1 cellular context compared by ENCODE assay signal in the genomic region with DNA sequence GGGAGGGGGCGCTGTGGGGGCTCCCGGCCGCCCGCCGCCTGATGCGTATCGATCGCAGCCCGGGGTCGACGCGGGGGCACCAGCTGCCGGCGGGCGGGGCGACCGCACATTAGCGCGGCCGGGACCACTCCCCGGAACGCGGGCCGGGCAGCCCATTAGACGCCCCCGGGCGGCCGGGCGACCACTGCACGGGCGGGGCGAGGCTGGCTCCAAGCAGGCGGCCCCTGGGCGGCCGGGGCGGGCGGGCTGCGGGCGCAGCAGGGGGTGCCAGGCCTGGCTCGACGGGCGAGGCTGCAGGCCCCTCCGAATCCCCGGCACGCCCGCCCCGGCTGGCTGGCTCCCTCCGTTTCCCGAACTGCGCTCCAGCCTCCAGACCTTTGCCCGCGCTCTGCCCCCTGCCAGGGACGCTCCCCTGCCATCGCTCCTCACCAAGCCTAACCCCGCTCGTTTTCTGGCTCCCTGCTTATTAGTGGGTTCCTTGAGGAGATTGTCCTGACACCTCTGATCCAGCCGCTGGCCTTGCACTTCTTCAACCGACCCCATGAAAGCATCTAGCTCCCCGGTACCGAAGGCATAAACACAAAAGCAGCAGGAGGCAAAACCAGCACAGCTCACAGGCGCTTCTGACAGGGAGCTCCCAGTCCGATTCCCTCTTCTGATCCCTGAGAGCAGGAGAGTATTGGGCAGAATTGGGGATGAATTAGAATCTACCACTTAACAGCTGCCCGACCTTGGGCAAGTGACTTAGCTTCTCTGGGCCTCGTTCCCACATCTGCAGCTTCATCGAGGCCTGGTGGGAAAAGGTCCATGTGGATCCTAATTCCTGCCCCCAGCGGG.
TF ChIP-seq lines count a peak whose summit lies in the region.

No MANE protein-coding gene starts in this region.

TF ChIP-seq in H1, 55 proteins besides CTCF, POLR2A, EP300 and RAD21:
- TF ChIP-seq SP1 (IDR thresholded peaks at IDR 0.05; ENCODE audit: low read depth, low read length) (0 out of 2 replicates have a peak, but pooled peaks have one; percentile 10), NRF1 (IDR thresholded peaks at IDR 0.05; ENCODE audit: low read depth, low read length) (no peak), HDAC6 (IDR thresholded peaks at IDR 0.05; ENCODE audit: low read depth, low read length) (no peak)
- TF ChIP-seq, protein P1, sequence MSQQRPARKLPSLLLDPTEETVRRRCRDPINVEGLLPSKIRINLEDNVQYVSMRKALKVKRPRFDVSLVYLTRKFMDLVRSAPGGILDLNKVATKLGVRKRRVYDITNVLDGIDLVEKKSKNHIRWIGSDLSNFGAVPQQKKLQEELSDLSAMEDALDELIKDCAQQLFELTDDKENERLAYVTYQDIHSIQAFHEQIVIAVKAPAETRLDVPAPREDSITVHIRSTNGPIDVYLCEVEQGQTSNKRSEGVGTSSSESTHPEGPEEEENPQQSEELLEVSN (IDR thresholded peaks at IDR 0.05), result 0 out of 2 replicates have a peak, but pooled peaks have one; percentile 13
